In genomic region chr10:97335995-97336394, GRCh38 we compare ENCODE assay signal across 13 cellular contexts. TPM values are rescaled to one million over a fixed set of nuclear protein-coding genes. Genes with fewer than 3 reads are reported as not detected.
DNase-seq lines count a peak whose midpoint lies in the region; ATAC-seq and TF ChIP-seq lines count a peak whose summit lies in the region.
"Had no signal": no experiment of that assay in that cellular context is flagged by ENCODE, and none has a peak within 500 bp of the region (broad histone marks: within the 10 kb centered on the region; RNA-seq: fewer than 3 reads in every experiment).

No MANE protein-coding gene starts in this region.

- WGBS in upper lobe of left lung, 2 donors = 37 to 45% methylated on average over 5 of the region's 5 CpGs

- TF ChIP-seq CTCF in lower lobe of right lung (IDR thresholded peaks at IDR 0.05) = no peak
- no peak for TF ChIP-seq CTCF in upper lobe of left lung (IDR thresholded peaks at IDR 0.05)

- TF ChIP-seq POLR2A in upper lobe of left lung (IDR thresholded peaks at IDR 0.05) = no peak

- H3K27ac ChIP-seq in lower lobe of right lung (peak overlapping the region; percentile 39), upper lobe of left lung (peak overlapping the region in 3 of 4 donors; percentile 46 to 95 (median 94))
- H3K27ac ChIP-seq: ovary had no signal

- H3K27me3 ChIP-seq in lower lobe of right lung (ENCODE audit: low read depth) (no peaks in the 10 kb centered on the region), upper lobe of left lung (no peaks in the 10 kb centered on the region)
- H3K27me3 ChIP-seq: ovary had no signal

- H3K4me1 ChIP-seq in lower lobe of right lung = peaks cover 42% of the 10 kb centered on the region
- peaks cover 32 to 57% (median 43%) of the 10 kb centered on the region in 4 donors for H3K4me1 ChIP-seq in upper lobe of left lung

- no peaks in the 10 kb centered on the region for H3K9me3 Mint-ChIP-seq in activated naive CD4-positive, alpha-beta T cell treated with anti-CD3 and anti-CD28 coated beads, Interleukin-2, amount 10 ng/mL, durations not matched to agents 7 days and 5 days
- H3K9me3 Mint-ChIP-seq in activated T-helper 17 cell treated with anti-CD3 and anti-CD28 coated beads, Interleukin-2, amount 50 U/mL, for 72 hours = no peaks in the 10 kb centered on the region

- H3K27me3 Mint-ChIP-seq in activated naive CD4-positive, alpha-beta T cell treated with anti-CD3 and anti-CD28 coated beads, Interleukin-2, amount 10 ng/mL, durations not matched to agents 7 days and 5 days = peaks cover 44% of the 10 kb centered on the region
- H3K27me3 Mint-ChIP-seq in activated T-helper 17 cell treated with anti-CD3 and anti-CD28 coated beads, Interleukin-2, amount 50 U/mL, for 72 hours = no peaks in the 10 kb centered on the region

- H3K4me3 ChIP-seq in lower lobe of right lung = no peak overlapping the region
- H3K4me3 ChIP-seq in upper lobe of left lung = no peak overlapping the region

- ATAC-seq in activated T-helper 17 cell treated with anti-CD3 and anti-CD28 coated beads, Interleukin-2, amount 50 U/mL, for 72 hours (replicated peaks) = no peak
- ATAC-seq in lower lobe of right lung (no peak), upper lobe of left lung (ENCODE audit: low FRiP score in 2 of 2) (no peak), GM18870 (IDR thresholded peaks at IDR 0.05; ENCODE audit: unreplicated experiment) (no peak)

- peaks cover 29% of the 10 kb centered on the region for H3K4me1 Mint-ChIP-seq in activated naive CD4-positive, alpha-beta T cell treated with anti-CD3 and anti-CD28 coated beads, Interleukin-2, amount 10 ng/mL, durations not matched to agents 7 days and 5 days
- H3K4me1 Mint-ChIP-seq in activated T-helper 17 cell treated with anti-CD3 and anti-CD28 coated beads, Interleukin-2, amount 50 U/mL, for 72 hours = peaks cover 23% of the 10 kb centered on the region

- in situ Hi-C loops in G401 (cut with HindIII; ENCODE audit: low sequenced_read_pairs) = no loop called here

- no peak for TF ChIP-seq EP300 in upper lobe of left lung (IDR thresholded peaks at IDR 0.05)

- peaks cover 14% of the 10 kb centered on the region for H3K36me3 Mint-ChIP-seq in activated naive CD4-positive, alpha-beta T cell treated with anti-CD3 and anti-CD28 coated beads, Interleukin-2, amount 10 ng/mL, durations not matched to agents 7 days and 5 days
- peaks cover 16% of the 10 kb centered on the region for H3K36me3 Mint-ChIP-seq in activated T-helper 17 cell treated with anti-CD3 and anti-CD28 coated beads, Interleukin-2, amount 50 U/mL, for 72 hours (ENCODE audit: low read depth)

- peak overlapping the region; percentile 56 for H3K4me3 Mint-ChIP-seq in activated naive CD4-positive, alpha-beta T cell treated with anti-CD3 and anti-CD28 coated beads, Interleukin-2, amount 10 ng/mL, durations not matched to agents 7 days and 5 days
- H3K4me3 Mint-ChIP-seq in activated T-helper 17 cell treated with anti-CD3 and anti-CD28 coated beads, Interleukin-2, amount 50 U/mL, for 72 hours = peak overlapping the region; percentile 44

- DNase-seq in activated naive CD4-positive, alpha-beta T cell treated with anti-CD3 and anti-CD28 coated beads, Interleukin-2, amount 10 ng/mL, durations not matched to agents 7 days and 5 days = no peak
- DNase-seq in activated naive CD4-positive, alpha-beta T cell (lab: John Stamatoyannopoulos, UW) = no peak
- DNase-seq in lower lobe of right lung = no peak
- no peak for DNase-seq in upper lobe of left lung
- no peak for DNase-seq in G401 (ENCODE audit: low spot score)
- DNase-seq in cortex of kidney (lab: John Stamatoyannopoulos, UW) = no peak
- DNase-seq: central memory CD4-positive, alpha-beta T cell; GDM1; NCI-H1417 treated with DMSO at 0.1 percent for 48 hours; SW 1271 had no signal

- H3K9me3 ChIP-seq in lower lobe of right lung (no peaks in the 10 kb centered on the region), upper lobe of left lung (no peaks in the 10 kb centered on the region)
- H3K9me3 ChIP-seq: ovary had no signal

- H3K36me3 ChIP-seq in lower lobe of right lung = peaks cover 3% of the 10 kb centered on the region
- no peaks in the 10 kb centered on the region for H3K36me3 ChIP-seq in upper lobe of left lung
- H3K36me3 ChIP-seq: ovary had no signal

- intact Hi-C loops in lower lobe of right lung (cut with DNase I) = no loop called here

- H3K27ac Mint-ChIP-seq in activated naive CD4-positive, alpha-beta T cell treated with anti-CD3 and anti-CD28 coated beads, Interleukin-2, amount 10 ng/mL, durations not matched to agents 7 days and 5 days = peak overlapping the region; percentile 45
- peak overlapping the region; percentile 54 for H3K27ac Mint-ChIP-seq in activated T-helper 17 cell treated with anti-CD3 and anti-CD28 coated beads, Interleukin-2, amount 50 U/mL, for 72 hours

- CTCF ChIA-PET in activated naive CD4-positive, alpha-beta T cell treated with anti-CD3 and anti-CD28 coated beads, Interleukin-2, amount 10 ng/mL, durations not matched to agents 7 days and 5 days (lab: Charles Lee) = no interaction called here

RNA-seq across cellular contexts. Expression of gene FRAT2, which starts 1.5 kb away (rescaled TPM):
- total RNA-seq in activated T-helper 17 cell treated with anti-CD3 and anti-CD28 coated beads, Interleukin-2, amount 50 U/mL, for 72 hours = 1 to 10 TPM; 4.7 to 9.7 TPM
- total RNA-seq in lower lobe of right lung = 27.5 TPM
- 10 to 100 TPM; 19.0 to 33.3 (median 29.5) TPM for total RNA-seq in upper lobe of left lung
- total RNA-seq in G401 (2014; rRNA removed; shearing (Covaris generic)) = 29.7 and 41.2 TPM in 2 replicates

RNA-seq across cellular contexts. Expression of gene FRAT1, which starts 16.9 kb away (rescaled TPM):
- total RNA-seq in activated T-helper 17 cell treated with anti-CD3 and anti-CD28 coated beads, Interleukin-2, amount 50 U/mL, for 72 hours = 1 to 10 TPM; 1.5 to 3.7 TPM
- total RNA-seq in lower lobe of right lung (15.1 TPM), upper lobe of left lung (10 to 100 TPM in 5 of 6 donors, 1 to 10 TPM in 1; 8.9 to 20.2 (median 15.4) TPM)
- 12.1 and 13.2 TPM in 2 replicates for total RNA-seq in G401 (2014; rRNA removed; shearing (Covaris generic))

RNA-seq across cellular contexts. Expression of gene ARHGAP19, which starts 43.6 kb away (rescaled TPM):
- 10 to 100 TPM; 44.6 to 46.4 TPM for total RNA-seq in activated T-helper 17 cell treated with anti-CD3 and anti-CD28 coated beads, Interleukin-2, amount 50 U/mL, for 72 hours
- 15.4 TPM for total RNA-seq in lower lobe of right lung
- total RNA-seq in upper lobe of left lung = 10 to 100 TPM in 3 of 6 donors, 1 to 10 TPM in 3; 3.8 to 19.9 (median 10.9) TPM
- 8.8 and 11.3 TPM in 2 replicates for total RNA-seq in G401 (2014; rRNA removed; shearing (Covaris generic))
